In genomic region chr4:122412547-122412946, GRCh38 we compare ENCODE assay signal across 19 cellular contexts. TPM values are rescaled to one million over a fixed set of nuclear protein-coding genes. Genes with fewer than 3 reads are reported as not detected.
DNase-seq lines count a peak whose midpoint lies in the region; ATAC-seq lines count a peak whose summit lies in the region.
"Had no signal": no experiment of that assay in that cellular context is flagged by ENCODE, and none has a peak within 500 bp of the region (broad histone marks: within the 10 kb centered on the region; RNA-seq: fewer than 3 reads in every experiment).

No MANE protein-coding gene starts in this region.

- ATAC-seq in GM21360 (IDR thresholded peaks at IDR 0.05; ENCODE audit: unreplicated experiment): peak; percentile 64
- ATAC-seq in HG03378 (IDR thresholded peaks at IDR 0.05; ENCODE audit: unreplicated experiment): peak; percentile 46
- no peak for ATAC-seq in activated T-helper 17 cell treated with anti-CD3 and anti-CD28 coated beads, Interleukin-2, amount 50 U/mL, for 72 hours (replicated peaks)
- ATAC-seq in HG03469 (IDR thresholded peaks at IDR 0.05; ENCODE audit: unreplicated experiment): no peak
- ATAC-seq in HG03571 (IDR thresholded peaks at IDR 0.05; ENCODE audit: unreplicated experiment): no peak
- ATAC-seq: gastroesophageal sphincter, HepG2, psoas muscle, Right ventricle myocardium inferior had no signal

- no peaks in the 10 kb centered on the region for H3K9me3 Mint-ChIP-seq in activated T-helper 17 cell treated with anti-CD3 and anti-CD28 coated beads, Interleukin-2, amount 50 U/mL, for 72 hours
- H3K9me3 Mint-ChIP-seq: activated CD4-positive, alpha-beta memory T cell treated with anti-CD3 and anti-CD28 coated beads, Interleukin-2, amount 10 ng/mL, durations not matched to agents 7 days and 5 days had no signal

- H3K36me3 Mint-ChIP-seq in activated T-helper 17 cell treated with anti-CD3 and anti-CD28 coated beads, Interleukin-2, amount 50 U/mL, for 72 hours (ENCODE audit: low read depth): no peaks in the 10 kb centered on the region

- H3K4me3 Mint-ChIP-seq in activated T-helper 17 cell treated with anti-CD3 and anti-CD28 coated beads, Interleukin-2, amount 50 U/mL, for 72 hours: no peak overlapping the region
- H3K4me3 Mint-ChIP-seq: activated CD4-positive, alpha-beta memory T cell treated with anti-CD3 and anti-CD28 coated beads, Interleukin-2, amount 10 ng/mL, durations not matched to agents 7 days and 5 days had no signal

- DNase-seq in ACHN (peak; percentile 1), amniotic epithelial cell (ENCODE audit: low read depth) (peak; percentile 32), inferior parietal cortex (ENCODE audit: extremely low spot score) (no peak)
- DNase-seq: activated CD4-positive, alpha-beta memory T cell treated with anti-CD3 and anti-CD28 coated beads, Interleukin-2, amount 10 ng/mL, durations not matched to agents 7 days and 5 days; COR-L47; NCI-H1436; NCI-H748 treated with DMSO at 0.1 percent for 48 hours; psoas muscle; transverse colon had no signal

- H3K27me3 Mint-ChIP-seq in activated T-helper 17 cell treated with anti-CD3 and anti-CD28 coated beads, Interleukin-2, amount 50 U/mL, for 72 hours: peaks cover 6% of the 10 kb centered on the region
- H3K27me3 Mint-ChIP-seq: activated CD4-positive, alpha-beta memory T cell treated with anti-CD3 and anti-CD28 coated beads, Interleukin-2, amount 10 ng/mL, durations not matched to agents 7 days and 5 days had no signal

- H3K27ac Mint-ChIP-seq in activated T-helper 17 cell treated with anti-CD3 and anti-CD28 coated beads, Interleukin-2, amount 50 U/mL, for 72 hours: no peak overlapping the region
- H3K27ac Mint-ChIP-seq: activated CD4-positive, alpha-beta memory T cell treated with anti-CD3 and anti-CD28 coated beads, Interleukin-2, amount 10 ng/mL, durations not matched to agents 7 days and 5 days had no signal

- in situ Hi-C loops in ACHN (cut with HindIII; ENCODE audit: low pct_ligation_motif_present, low pct_unique_long_range_greater_than_20kb, low sequenced_read_pairs): no loop called here

- H3K4me1 Mint-ChIP-seq in activated T-helper 17 cell treated with anti-CD3 and anti-CD28 coated beads, Interleukin-2, amount 50 U/mL, for 72 hours: no peaks in the 10 kb centered on the region
- H3K4me1 Mint-ChIP-seq: activated CD4-positive, alpha-beta memory T cell treated with anti-CD3 and anti-CD28 coated beads, Interleukin-2, amount 10 ng/mL, durations not matched to agents 7 days and 5 days had no signal

RNA-seq across cellular contexts. Expression of gene ADAD1, which starts 33.7 kb away (rescaled TPM):
- total RNA-seq in activated T-helper 17 cell treated with anti-CD3 and anti-CD28 coated beads, Interleukin-2, amount 50 U/mL, for 72 hours: not detected
- total RNA-seq: activated CD4-positive, alpha-beta memory T cell treated with anti-CD3 and anti-CD28 coated beads, Interleukin-2, amount 10 ng/mL, durations not matched to agents 7 days and 5 days; astrocyte; gastroesophageal sphincter; HepG2; kidney epithelial cell; psoas muscle; Right ventricle myocardium inferior; transverse colon had no signal

RNA-seq across cellular contexts. Expression of gene IL2, which starts 44.0 kb away (rescaled TPM):
- total RNA-seq in activated T-helper 17 cell treated with anti-CD3 and anti-CD28 coated beads, Interleukin-2, amount 50 U/mL, for 72 hours: 100 to 1,000 TPM in 1 of 2 donors, 1 to 10 TPM in 1; 1.6 to 233 TPM
- total RNA-seq: astrocyte, gastroesophageal sphincter, HepG2, kidney epithelial cell, psoas muscle, Right ventricle myocardium inferior, transverse colon had no signal

Comparison
In these comparisons a context has a peak if more than half of its experiments do, and no peak if none do; other contexts are left out.
1. ATAC-seq: peak in GM21360 (single experiment) and HG03378 (single experiment); none in activated T-helper 17 cell treated with anti-CD3 and anti-CD28 coated beads, Interleukin-2, amount 50 U/mL, for 72 hours (single experiment), HG03469 (single experiment) and HG03571 (single experiment).